8 cellular contexts compared by ENCODE assay signal in the genomic region with DNA sequence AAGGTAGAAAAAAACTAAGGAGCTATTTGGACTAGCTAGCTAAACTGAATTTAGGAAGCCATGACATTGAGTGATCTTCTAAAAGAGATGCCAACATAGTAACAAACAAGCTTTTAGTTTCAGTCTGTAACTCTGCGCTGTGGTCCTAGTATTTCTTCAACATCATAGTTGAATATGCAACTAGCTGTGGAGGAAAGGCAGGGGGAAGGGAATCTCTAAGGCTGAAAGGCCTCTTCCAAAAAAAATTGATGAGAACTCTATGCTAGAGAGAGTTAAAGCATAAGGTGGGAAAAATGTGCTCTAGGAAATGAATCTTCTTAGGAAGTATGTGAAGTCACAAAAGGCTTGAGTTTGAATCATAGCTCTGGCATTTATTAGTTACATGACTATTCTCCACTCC.
DNase-seq lines count a peak whose midpoint lies in the region; ATAC-seq and TF ChIP-seq lines count a peak whose summit lies in the region.
"Not testable (repeated sequence)": the region's sequence is repeated elsewhere in the genome, so short reads cannot be mapped to it uniquely, and the experiment has no call there.

No MANE protein-coding gene starts in this region.

- ATAC-seq in GM18508 (IDR thresholded peaks at IDR 0.05; ENCODE audit: insufficient read depth, unreplicated experiment) (peak; percentile 75), GM21447 (IDR thresholded peaks at IDR 0.05; ENCODE audit: unreplicated experiment) (peak; percentile 71), HG03103 (IDR thresholded peaks at IDR 0.05; ENCODE audit: low read depth, unreplicated experiment) (peak; percentile 62)

- POLR2A ChIA-PET in activated CD4-positive, alpha-beta memory T cell treated with anti-CD3 and anti-CD28 coated beads, Interleukin-2, amount 10 ng/mL, durations not matched to agents 7 days and 5 days (lab: Charles Lee), result not testable (repeated sequence)

- H3K27ac Mint-ChIP-seq in activated CD4-positive, alpha-beta memory T cell treated with anti-CD3 and anti-CD28 coated beads, Interleukin-2, amount 10 ng/mL, durations not matched to agents 7 days and 5 days, result peak overlapping the region; percentile 94

- TF ChIP-seq CTCF in cardiac fibroblast (IDR thresholded peaks at IDR 0.05; ENCODE audit: low read depth, low read length), result not testable (repeated sequence)

- H3K4me3 Mint-ChIP-seq in activated CD4-positive, alpha-beta memory T cell treated with anti-CD3 and anti-CD28 coated beads, Interleukin-2, amount 10 ng/mL, durations not matched to agents 7 days and 5 days, result peak overlapping the region; percentile 52

- not testable (repeated sequence) for H3K36me3 Mint-ChIP-seq in activated CD4-positive, alpha-beta memory T cell treated with anti-CD3 and anti-CD28 coated beads, Interleukin-2, amount 10 ng/mL, durations not matched to agents 7 days and 5 days (ENCODE audit: low read depth)

- not testable (repeated sequence) for H3K27me3 Mint-ChIP-seq in activated CD4-positive, alpha-beta memory T cell treated with anti-CD3 and anti-CD28 coated beads, Interleukin-2, amount 10 ng/mL, durations not matched to agents 7 days and 5 days

- CTCF ChIA-PET in activated CD4-positive, alpha-beta memory T cell treated with anti-CD3 and anti-CD28 coated beads, Interleukin-2, amount 10 ng/mL, durations not matched to agents 7 days and 5 days (lab: Charles Lee), result not testable (repeated sequence)

- not testable (repeated sequence) for H3K4me3 ChIP-seq in cardiac fibroblast (replicated peaks in 1 of 2; ENCODE audit: low read depth in 2 of 2, low read length in 2 of 2)

- H3K4me1 Mint-ChIP-seq in activated CD4-positive, alpha-beta memory T cell treated with anti-CD3 and anti-CD28 coated beads, Interleukin-2, amount 10 ng/mL, durations not matched to agents 7 days and 5 days, result peaks cover 18% of the 10 kb centered on the region

- H3K9me3 Mint-ChIP-seq in activated CD4-positive, alpha-beta memory T cell treated with anti-CD3 and anti-CD28 coated beads, Interleukin-2, amount 10 ng/mL, durations not matched to agents 7 days and 5 days, result not testable (repeated sequence)

- DNase-seq in ACHN (peak; percentile 22), M059J (ENCODE audit: low read depth) (peak; percentile 75), cardiac fibroblast (ENCODE audit: low read depth in 2 of 2) (peak; percentile 50 to 87), myocyte (ENCODE audit: low read depth) (peak; percentile 4)
- not testable (repeated sequence) for DNase-seq in activated CD4-positive, alpha-beta memory T cell treated with anti-CD3 and anti-CD28 coated beads, Interleukin-2, amount 10 ng/mL, durations not matched to agents 7 days and 5 days

- in situ Hi-C loops in ACHN (cut with HindIII; ENCODE audit: low pct_ligation_motif_present, low pct_unique_long_range_greater_than_20kb, low sequenced_read_pairs), result not testable (repeated sequence)
